ENCODE assay signal across 12 cellular contexts in genomic region chr15:65828566-65828965, GRCh38. TPM values are rescaled to one million over a fixed set of nuclear protein-coding genes. Genes with fewer than 3 reads are reported as not detected.
DNase-seq lines count a peak whose midpoint lies in the region; ATAC-seq and TF ChIP-seq lines count a peak whose summit lies in the region.
"Had no signal": no experiment of that assay in that cellular context is flagged by ENCODE, and none has a peak within 500 bp of the region (broad histone marks: within the 10 kb centered on the region; RNA-seq: fewer than 3 reads in every experiment).

No MANE protein-coding gene starts in this region.

- H3F3A ChIP-seq in PC-3 (ENCODE audit: low read length, unreplicated experiment) = no peaks in the 10 kb centered on the region

- no peak overlapping the region for H3K4me3 ChIP-seq in PC-3 (ENCODE audit: low read length)
- H3K4me3 ChIP-seq: BLaER1 had no signal

- POLR2A ChIA-PET in PC-3 (lab: Charles Lee; ENCODE audit: unreplicated experiment) = no interaction called here

- H3K27ac ChIP-seq in VCaP (peak overlapping the region; percentile 96; the same call in 1 of the 2 replicates), PC-3 (ENCODE audit: low read length) (no peak overlapping the region)
- H3K27ac ChIP-seq: BLaER1 had no signal

- CTCF ChIA-PET in PC-3 (lab: Charles Lee) = interaction anchor here (0.6 to 1.0 kb wide), 2 partner anchors 191 to 233 kb away, joined by 3 to 5 read pairs; no protein-coding TSS in a partner anchor

- no peaks in the 10 kb centered on the region for H3K27me3 Mint-ChIP-seq in immature natural killer cell (ENCODE audit: low read depth in 3 of 3)

- H3K9me2 ChIP-seq in PC-3 (replicated peaks; ENCODE audit: low read length) = no peaks in the 10 kb centered on the region

- no peak overlapping the region for H3K4me2 ChIP-seq in PC-3 (ENCODE audit: low read length)
- H3K4me2 ChIP-seq: BLaER1 had no signal

- no peaks in the 10 kb centered on the region for H3K79me2 ChIP-seq in PC-3 (ENCODE audit: low read length)

- H3K9me3 Mint-ChIP-seq in immature natural killer cell = no peaks in the 10 kb centered on the region
- H3K9me3 Mint-ChIP-seq: mesothelial cell of epicardium had no signal

- peak; percentile 19 for DNase-seq in stimulated activated CD4-positive, alpha-beta T cell treated with anti-CD3 and anti-CD28 coated beads, Interleukin-4, amount 100 ng/mL, for 24 hours
- DNase-seq in stimulated activated CD4-positive, alpha-beta T cell treated with anti-CD3 and anti-CD28 coated beads, Interleukin-12 subunit alpha, Interleukin-12 subunit beta, amount 100 ng/mL, for 4 hours = no peak
- DNase-seq in immature natural killer cell (peak; percentile 13 to 48 (median 35)), PC-3 (no peak), NCI-H1694 treated with DMSO at 0.1 percent for 48 hours (lab: John Stamatoyannopoulos, UW) (no peak), HK-2 (ENCODE audit: unreplicated experiment) (no peak)
- DNase-seq: foreskin melanocyte; stimulated activated CD4-positive, alpha-beta T cell treated with anti-CD3 and anti-CD28 coated beads, Interleukin-2, amount 100 ng/mL, for 24 hours had no signal

- peaks cover 10% of the 10 kb centered on the region for H3K4me1 ChIP-seq in PC-3 (ENCODE audit: insufficient read depth, low read length)

- intact Hi-C loops in PC-3 (cut with micrococcal nuclease) = loop anchor here (5.0 kb wide), 1 partner anchor 171 kb away; no protein-coding TSS in a partner anchor

- H3K36me3 ChIP-seq in PC-3 (ENCODE audit: low read depth, low read length) = no peaks in the 10 kb centered on the region
- H3K36me3 ChIP-seq: BLaER1 had no signal

- ATAC-seq in PC-3 (no peak), GM21529 (IDR thresholded peaks at IDR 0.05; ENCODE audit: unreplicated experiment) (no peak)

- H3K4me3 Mint-ChIP-seq in immature natural killer cell = peak overlapping the region; percentile 33 to 63 (median 55)
- H3K4me3 Mint-ChIP-seq: mesothelial cell of epicardium had no signal

- no peaks in the 10 kb centered on the region for H3K9me3 ChIP-seq in PC-3 (ENCODE audit: low read length)
- H3K9me3 ChIP-seq: BLaER1 had no signal

- no peak overlapping the region for H3K9ac ChIP-seq in PC-3 (ENCODE audit: low read length)
- H3K9ac ChIP-seq: BLaER1 had no signal

- no peak overlapping the region for H2AFZ ChIP-seq in PC-3 (ENCODE audit: low read length)

- H3K27ac Mint-ChIP-seq in immature natural killer cell = peak overlapping the region; percentile 54 to 94 (median 92)
- H3K27ac Mint-ChIP-seq: mesothelial cell of epicardium had no signal

- H4K20me1 ChIP-seq in PC-3 (ENCODE audit: low read length) = no peaks in the 10 kb centered on the region

- no TSS peak for BruUV-seq in PC-3 (replicated peaks; lab: Mats Ljungman, UMichigan)

- H3K36me3 Mint-ChIP-seq in immature natural killer cell = no peaks in the 10 kb centered on the region
- H3K36me3 Mint-ChIP-seq: mesothelial cell of epicardium had no signal

- no peaks in the 10 kb centered on the region for H3K27me3 ChIP-seq in PC-3 (ENCODE audit: low read length)
- H3K27me3 ChIP-seq: BLaER1 had no signal

- no peak for TF ChIP-seq CTCF in VCaP (conservative IDR thresholded peaks at IDR 0.05)
- no peak for TF ChIP-seq CTCF in PC-3 (conservative IDR thresholded peaks at IDR 0.05; ENCODE audit: low read depth, low read length)

- peaks cover 40 to 43% of the 10 kb centered on the region in 2 donors for H3K4me1 Mint-ChIP-seq in immature natural killer cell

RNA-seq across cellular contexts. Expression of gene DENND4A, which starts 36.5 kb away (rescaled TPM):
- polyA plus RNA-seq in immature natural killer cell = 10 to 100 TPM in 1 of 3 donors, 1 to 10 TPM in 2; 6.4 to 18.9 (median 6.5) TPM
- 6.2 and 11.6 TPM in 2 replicates for total RNA-seq in PC-3 (2014; rRNA removed)

RNA-seq across cellular contexts. Expression of gene RAB11A, which starts 40.7 kb away (rescaled TPM):
- polyA plus RNA-seq in immature natural killer cell = 100 to 1,000 TPM; 178 to 238 (median 228) TPM
- 123 and 171 TPM in 2 replicates for total RNA-seq in PC-3 (2014; rRNA removed)

Comparison
In these comparisons a context has a peak if more than half of its experiments do, and no peak if none do; other contexts are left out.
1. DNase-seq: peak in stimulated activated CD4-positive, alpha-beta T cell treated with anti-CD3 and anti-CD28 coated beads, Interleukin-4, amount 100 ng/mL, for 24 hours (single experiment) and immature natural killer cell (3 of 3); none in stimulated activated CD4-positive, alpha-beta T cell treated with anti-CD3 and anti-CD28 coated beads, Interleukin-12 subunit alpha, Interleukin-12 subunit beta, amount 100 ng/mL, for 4 hours (single experiment), PC-3 (single experiment), NCI-H1694 treated with DMSO at 0.1 percent for 48 hours (single experiment) and HK-2 (single experiment).